9 cellular contexts compared by ENCODE assay signal in the genomic region with DNA sequence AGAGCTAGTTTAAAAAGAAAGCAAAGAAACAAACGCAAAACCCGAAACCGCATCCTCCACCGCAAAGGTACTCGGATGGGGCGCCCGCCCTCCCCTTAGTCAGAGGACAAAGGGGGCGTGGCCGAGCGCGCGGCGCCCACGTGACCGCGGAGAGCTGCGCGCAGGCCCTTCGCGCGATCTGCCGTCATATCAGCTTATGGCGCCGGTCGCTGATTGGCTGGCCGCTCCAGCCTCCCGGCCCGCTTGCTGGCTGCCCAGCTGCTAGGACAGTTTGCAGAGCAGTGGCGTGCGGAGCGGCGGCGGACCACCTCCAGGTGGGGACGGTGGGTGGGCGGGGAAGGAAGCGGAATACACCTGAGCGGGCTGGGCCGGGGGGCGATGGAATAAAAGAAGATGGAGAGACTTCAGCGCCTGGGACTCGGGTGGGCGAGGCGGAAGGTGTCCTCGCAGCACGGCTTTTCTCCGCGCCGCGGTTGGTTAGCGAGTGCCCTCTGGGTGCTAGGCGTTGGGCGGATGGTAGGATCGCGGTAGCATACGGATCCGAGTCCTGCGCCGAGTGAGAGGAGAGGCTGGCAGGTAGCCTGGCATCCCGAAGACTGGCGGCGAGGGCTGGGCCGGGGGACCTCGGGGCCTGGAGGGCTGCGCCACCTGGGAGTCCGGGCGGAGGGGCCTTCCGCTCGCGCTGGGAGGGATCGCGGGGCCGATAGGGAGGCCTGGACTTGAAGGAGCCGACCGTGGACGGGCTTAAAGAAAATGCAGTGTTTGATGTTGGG.
DNase-seq lines count a peak whose midpoint lies in the region; ATAC-seq, FAIRE-seq and TF ChIP-seq lines count a peak whose summit lies in the region.
"Had no signal": no experiment of that assay in that cellular context is flagged by ENCODE, and none has a peak within 500 bp of the region (broad histone marks: within the 10 kb centered on the region; RNA-seq: fewer than 3 reads in every experiment).

Gene SC5D, plus strand, starts transcription at position 269 of the 773 bp plus-strand sequence. CDS start 10,605 bp downstream, outside the sequence.

- peak within 1 kb of the TSS; percentile 75 for H3K4me3 ChIP-seq in AG09309 (ENCODE audit: control insufficient read depth, low read depth, low read length)

- FAIRE-seq in islet of Langerhans (lab: Jason Lieb, UNC): peak; percentile 17
- FAIRE-seq: TTC549 had no signal

- peak; percentile 62 for DNase-seq in AG09309 (ENCODE audit: low read depth)
- DNase-seq in NCI-H446 (lab: John Stamatoyannopoulos, UW): peak; percentile 89 to 97
- peak; percentile 95 for DNase-seq in cerebellar cortex (ENCODE audit: low spot score)
- DNase-seq in stimulated activated CD4-positive, alpha-beta T cell treated with anti-CD3 and anti-CD28 coated beads, Interleukin-12 subunit alpha, Interleukin-12 subunit beta, amount 100 ng/mL, for 4 hours: peak; percentile 92

- peak; percentile 95 for ATAC-seq in GM19025 (IDR thresholded peaks at IDR 0.05; ENCODE audit: low read depth, unreplicated experiment)
- ATAC-seq in HG03342 (IDR thresholded peaks at IDR 0.05; ENCODE audit: unreplicated experiment): peak; percentile 93
- peak; percentile 94 for ATAC-seq in activated CD4-positive, CD25-positive, alpha-beta regulatory T cell treated with anti-CD3 and anti-CD28 coated beads, Interleukin-2, amount 50 U/mL, for 24 hours

- TF ChIP-seq CTCF in AG09309 (IDR thresholded peaks at IDR 0.05; ENCODE audit: control insufficient read depth, insufficient read depth, low read depth, low read length, missing control alignments): no peak

Comparison
In these comparisons a context has a peak if more than half of its experiments do, and no peak if none do; other contexts are left out.
1. Peak in every context shown above with its lines: DNase-seq, ATAC-seq and H3K4me3 ChIP-seq.